ENCODE assay signal across 33 cellular contexts in genomic region chr10:48943096-48943495, GRCh38. TPM values are rescaled to one million over a fixed set of nuclear protein-coding genes. Genes with fewer than 3 reads are reported as not detected.
"Had no signal": no experiment of that assay in that cellular context is flagged by ENCODE, and none has a peak within 500 bp of the region (broad histone marks: within the 10 kb centered on the region; RNA-seq: fewer than 3 reads in every experiment).

No MANE protein-coding gene starts in this region.

- DNase-seq: activated CD4-positive, alpha-beta memory T cell treated with anti-CD3 and anti-CD28 coated beads, Interleukin-2, amount 10 ng/mL, durations not matched to agents 7 days and 5 days; activated CD4-positive, alpha-beta T cell treated with anti-CD3 and anti-CD28 coated beads for 1 hour; activated CD4-positive, alpha-beta T cell treated with anti-CD3 and anti-CD28 coated beads for 48 hours; activated CD4-positive, CD25-positive, alpha-beta regulatory T cell; activated effector memory CD4-positive, alpha-beta T cell treated with Interleukin-2 at 50 U/mL for 16 hours; activated naive CD4-positive, alpha-beta T cell treated with anti-CD3 and anti-CD28 coated beads, Interleukin-2, amount 10 ng/mL, durations not matched to agents 7 days and 5 days; activated naive CD8-positive, alpha-beta T cell treated with anti-CD3 and anti-CD28 coated beads, Interleukin-2, amount 50 U/mL, for 24 hours; activated T-cell treated with anti-CD3 and anti-CD28 coated beads, Interleukin-2, amount 50 U/mL, for 48 hours; aorta; brain microvascular endothelial cell; MM.1S; MV-4-11; NCI-H1092; NCI-H1436 treated with DMSO at 0.1 percent for 48 hours; NCI-H1694 treated with DMSO at 0.1 percent for 48 hours; NCI-H2029; NCI-H345; NCI-H524 treated with DMSO at 0.1 percent for 48 hours; NK-92 treated with Interleukin-12 subunit alpha and Interleukin-12 subunit beta, amount 100 ng/mL, for 24 hours; PC-3; SW 1271; T-helper 1 cell; T-helper 2 cell; T-helper 9 cell; WERI-Rb-1 had no signal

- H3K4me3 ChIP-seq: cardiac muscle cell, Peyer's patch had no signal

- H3K27me3 ChIP-seq: cardiac muscle cell, Peyer's patch had no signal

- ATAC-seq: activated naive CD8-positive, alpha-beta T cell treated with anti-CD3 and anti-CD28 coated beads, Interleukin-2, amount 50 U/mL, for 24 hours; PC-3; Right ventricle myocardium inferior had no signal

- H3K9me3 Mint-ChIP-seq: activated CD4-positive, alpha-beta memory T cell treated with anti-CD3 and anti-CD28 coated beads, Interleukin-2, amount 10 ng/mL, durations not matched to agents 7 days and 5 days; activated naive CD4-positive, alpha-beta T cell treated with anti-CD3 and anti-CD28 coated beads, Interleukin-2, amount 10 ng/mL, durations not matched to agents 7 days and 5 days; activated naive CD8-positive, alpha-beta T cell treated with anti-CD3 and anti-CD28 coated beads, Interleukin-2, amount 50 U/mL, for 24 hours; central memory CD8-positive, alpha-beta T cell had no signal

- H3K4me1 Mint-ChIP-seq: activated CD4-positive, alpha-beta memory T cell treated with anti-CD3 and anti-CD28 coated beads, Interleukin-2, amount 10 ng/mL, durations not matched to agents 7 days and 5 days; activated naive CD8-positive, alpha-beta T cell treated with anti-CD3 and anti-CD28 coated beads, Interleukin-2, amount 50 U/mL, for 24 hours; central memory CD8-positive, alpha-beta T cell had no signal

- H3K36me3 ChIP-seq: brain microvascular endothelial cell, cardiac muscle cell, Peyer's patch, WERI-Rb-1 had no signal

- H3K27ac Mint-ChIP-seq: activated CD4-positive, alpha-beta memory T cell treated with anti-CD3 and anti-CD28 coated beads, Interleukin-2, amount 10 ng/mL, durations not matched to agents 7 days and 5 days; activated naive CD4-positive, alpha-beta T cell treated with anti-CD3 and anti-CD28 coated beads, Interleukin-2, amount 10 ng/mL, durations not matched to agents 7 days and 5 days; activated naive CD8-positive, alpha-beta T cell; activated naive CD8-positive, alpha-beta T cell treated with anti-CD3 and anti-CD28 coated beads, Interleukin-2, amount 50 U/mL, for 24 hours had no signal

- H3K36me3 Mint-ChIP-seq: activated naive CD4-positive, alpha-beta T cell treated with anti-CD3 and anti-CD28 coated beads, Interleukin-2, amount 10 ng/mL, durations not matched to agents 7 days and 5 days; activated naive CD8-positive, alpha-beta T cell had no signal

- H3K27me3 Mint-ChIP-seq: activated naive CD4-positive, alpha-beta T cell treated with anti-CD3 and anti-CD28 coated beads, Interleukin-2, amount 10 ng/mL, durations not matched to agents 7 days and 5 days; activated naive CD8-positive, alpha-beta T cell; activated naive CD8-positive, alpha-beta T cell treated with anti-CD3 and anti-CD28 coated beads, Interleukin-2, amount 50 U/mL, for 24 hours had no signal

- H3K4me3 Mint-ChIP-seq: activated CD4-positive, alpha-beta memory T cell treated with anti-CD3 and anti-CD28 coated beads, Interleukin-2, amount 10 ng/mL, durations not matched to agents 7 days and 5 days; activated naive CD4-positive, alpha-beta T cell treated with anti-CD3 and anti-CD28 coated beads, Interleukin-2, amount 10 ng/mL, durations not matched to agents 7 days and 5 days; activated naive CD8-positive, alpha-beta T cell; activated naive CD8-positive, alpha-beta T cell treated with anti-CD3 and anti-CD28 coated beads, Interleukin-2, amount 50 U/mL, for 24 hours; central memory CD8-positive, alpha-beta T cell had no signal

RNA-seq across cellular contexts. Expression of gene LRRC18, which starts 3.5 kb away (rescaled TPM):
- total RNA-seq: activated CD4-positive, alpha-beta memory T cell treated with anti-CD3 and anti-CD28 coated beads, Interleukin-2, amount 10 ng/mL, durations not matched to agents 7 days and 5 days; activated CD8-positive, alpha-beta memory T cell treated with anti-CD3 and anti-CD28 coated beads for 36 hours; aorta; cardiac muscle cell; LHCN-M2; NCI-H460; PC-3; Right ventricle myocardium inferior had no signal
